Comparison of ENCODE assay signal across 8 cellular contexts in genomic region chr11:10455637-10456487, GRCh38. TPM values are rescaled to one million over a fixed set of nuclear protein-coding genes. Genes with fewer than 3 reads are reported as not detected.
DNase-seq lines count a peak whose midpoint lies in the region; ATAC-seq and TF ChIP-seq lines count a peak whose summit lies in the region.

No MANE protein-coding gene starts in this region.

- H3K4me3 Mint-ChIP-seq in CD8-positive, alpha-beta T cell, result peak overlapping the region; percentile 91

- H3K27me3 Mint-ChIP-seq in CD8-positive, alpha-beta T cell (ENCODE audit: low read depth), result no peaks in the 10 kb centered on the region

- peak; percentile 30 to 87 (median 72) for DNase-seq in CD8-positive, alpha-beta T cell
- peak; percentile 80 for DNase-seq in NOMO-1 treated with DMSO at 0.1 percent for 48 hours (lab: John Stamatoyannopoulos, UW; ENCODE audit: unreplicated experiment)
- peak; percentile 56 for DNase-seq in activated T-cell treated with anti-CD3 and anti-CD28 coated beads for 1 hour (ENCODE audit: low read depth)
- DNase-seq in substantia nigra (lab: John Stamatoyannopoulos, UW), result peak in 18 of 49 donors; percentile 29 to 74 (median 41)

- peak; percentile 74 for ATAC-seq in CD8-positive, alpha-beta T cell
- peak; percentile 56 for ATAC-seq in GM19351 (IDR thresholded peaks at IDR 0.05; ENCODE audit: unreplicated experiment)
- peak; percentile 37 for ATAC-seq in HG03457 (IDR thresholded peaks at IDR 0.05; ENCODE audit: unreplicated experiment)
- peak; percentile 71 for ATAC-seq in esophagus mucosa

- peaks cover 58% of the 10 kb centered on the region for H3K4me1 ChIP-seq in CD8-positive, alpha-beta T cell (ENCODE audit: insufficient read depth, low read length)
- peaks cover 16% of the 10 kb centered on the region for H3K4me1 ChIP-seq in neuron (ENCODE audit: insufficient read depth, low read length)

- H3K9me3 ChIP-seq in CD8-positive, alpha-beta T cell (ENCODE audit: low read length), result no peaks in the 10 kb centered on the region
- H3K9me3 ChIP-seq in neuron (ENCODE audit: low read length), result peaks cover 11% of the 10 kb centered on the region

- H2AFZ ChIP-seq in neuron (ENCODE audit: low read depth, low read length), result no peak overlapping the region

- CTCF ChIA-PET in CD8-positive, alpha-beta T cell (lab: Charles Lee), result interaction anchor here (0.7 to 4.9 kb wide), 7 partner anchors 9 to 85 kb away, joined by 3 to 32 read pairs (median 5); partner anchors contain the start of gene RNF141

- H3K36me3 ChIP-seq in CD8-positive, alpha-beta T cell (ENCODE audit: insufficient read depth, low read length), result no peaks in the 10 kb centered on the region
- H3K36me3 ChIP-seq in neuron (ENCODE audit: insufficient read depth, low read length), result no peaks in the 10 kb centered on the region

- H3K27ac Mint-ChIP-seq in CD8-positive, alpha-beta T cell, result peak overlapping the region; percentile 98

- intact Hi-C loops in CD8-positive, alpha-beta T cell (cut with DNase I, micrococcal nuclease), result loop anchor here (1.0 to 10.0 kb wide), 14 partner anchors 13 to 1771 kb away; partner anchors contain the start of genes CTR9 (in 2 of the 2), USP47 (in 2 of the 2), ZBED5 (in 2 of the 2) and ADM (in 1 of the 2)

- TF ChIP-seq CTCF in CD8-positive, alpha-beta T cell (IDR thresholded peaks at IDR 0.05), result no peak

- H3K36me3 Mint-ChIP-seq in CD8-positive, alpha-beta T cell, result peaks cover 7% of the 10 kb centered on the region

- peaks cover 81% of the 10 kb centered on the region for H3K4me1 Mint-ChIP-seq in CD8-positive, alpha-beta T cell (ENCODE audit: low read depth)

- no peaks in the 10 kb centered on the region for H3K9me3 Mint-ChIP-seq in CD8-positive, alpha-beta T cell

- no peaks in the 10 kb centered on the region for H3K27me3 ChIP-seq in CD8-positive, alpha-beta T cell (ENCODE audit: insufficient read depth, low read length)
- H3K27me3 ChIP-seq in neuron (ENCODE audit: insufficient read depth, low read length), result peaks cover 36% of the 10 kb centered on the region

- POLR2A ChIA-PET in CD8-positive, alpha-beta T cell (lab: Charles Lee), result interaction anchor here (0.6 to 3.4 kb wide), 10 partner anchors 10 to 1429 kb away, joined by 3 to 18 read pairs (median 6); partner anchors contain the start of genes EIF4G2, RNF141 and USP47

- H3K27ac ChIP-seq in CD8-positive, alpha-beta T cell (ENCODE audit: low read depth, low read length), result peak overlapping the region; percentile 10
- H3K27ac ChIP-seq in substantia nigra (ENCODE audit: low read depth, low read length, poor library complexity, severe bottlenecking), result peak overlapping the region; percentile 99

- H3K4me3 ChIP-seq in CD8-positive, alpha-beta T cell (ENCODE audit: low read depth, low read length), result peak overlapping the region; percentile 52
- peak overlapping the region; percentile 25 for H3K4me3 ChIP-seq in neuron (ENCODE audit: low read length)

RNA-seq across cellular contexts. Expression of gene AMPD3, which starts 0.8 kb away (rescaled TPM):
- 10 to 100 TPM; 10.6 to 12.1 TPM for total RNA-seq in CD8-positive, alpha-beta T cell
- total RNA-seq in esophagus mucosa, result 16.2 TPM
